1 cellular context compared by ENCODE assay signal in genomic region chr20:62952373-62953166, GRCh38.
TF ChIP-seq lines count a peak whose summit lies in the region.

A gene with protein sequence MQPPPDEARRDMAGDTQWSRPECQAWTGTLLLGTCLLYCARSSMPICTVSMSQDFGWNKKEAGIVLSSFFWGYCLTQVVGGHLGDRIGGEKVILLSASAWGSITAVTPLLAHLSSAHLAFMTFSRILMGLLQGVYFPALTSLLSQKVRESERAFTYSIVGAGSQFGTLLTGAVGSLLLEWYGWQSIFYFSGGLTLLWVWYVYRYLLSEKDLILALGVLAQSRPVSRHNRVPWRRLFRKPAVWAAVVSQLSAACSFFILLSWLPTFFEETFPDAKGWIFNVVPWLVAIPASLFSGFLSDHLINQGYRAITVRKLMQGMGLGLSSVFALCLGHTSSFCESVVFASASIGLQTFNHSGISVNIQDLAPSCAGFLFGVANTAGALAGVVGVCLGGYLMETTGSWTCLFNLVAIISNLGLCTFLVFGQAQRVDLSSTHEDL (plus strand): TSS chr20:62952709. CDS start chr20:62952831, 122 bp downstream.

TF ChIP-seq in HepG2, 621 proteins besides CTCF, POLR2A, EP300 and RAD21 (continued from another document and continues in another):
- TF ChIP-seq ARID3A (IDR thresholded peaks at IDR 0.05; ENCODE audit: low read depth, low read length) (no peak), ZNF362 (CRISPR knock-in tag; IDR thresholded peaks at IDR 0.05; ENCODE audit: borderline replicate concordance) (peak; percentile 55; the same call in 1 of the 2 replicates), ZNF83 (CRISPR knock-in tag; IDR thresholded peaks at IDR 0.05; ENCODE audit: borderline replicate concordance) (0 out of 2 replicates have a peak, but pooled peaks have one; percentile 87), HCFC1 (IDR thresholded peaks at IDR 0.05; ENCODE audit: low read depth, low read length) (no peak), SRSF4 (IDR thresholded peaks at IDR 0.05; ENCODE audit: low read depth, low read length, poor library complexity, severe bottlenecking) (no peak), YY1 (IDR thresholded peaks at IDR 0.05; ENCODE audit: insufficient read depth, insufficient replicate concordance, low read depth, low read length) (peak; percentile 74), ZNF24 (IDR thresholded peaks at IDR 0.05) (no peak), MIXL1 (CRISPR knock-in tag; IDR thresholded peaks at IDR 0.05) (peak; percentile 33; the same call in 1 of the 2 replicates), RFX5 (IDR thresholded peaks at IDR 0.05; ENCODE audit: low read depth, low read length) (0 out of 2 replicates have a peak, but pooled peaks have one; percentile 53), ZSCAN5A (CRISPR knock-in tag; IDR thresholded peaks at IDR 0.05; ENCODE audit: borderline replicate concordance) (peak; percentile 7; the same call in 1 of the 2 replicates), ZNF558 (CRISPR knock-in tag; IDR thresholded peaks at IDR 0.05; ENCODE audit: borderline replicate concordance) (peak; percentile 92; the same call in 1 of the 2 replicates), XBP1 (CRISPR knock-in tag; IDR thresholded peaks at IDR 0.05) (peak; percentile 97; the same call in 1 of the 2 replicates), IRF9 (CRISPR knock-in tag; IDR thresholded peaks at IDR 0.05; ENCODE audit: borderline replicate concordance) (peak; percentile 78; the same call in 1 of the 2 replicates), ATF2 (CRISPR knock-in tag; IDR thresholded peaks at IDR 0.05) (peak; percentile 89), ZNF777 (CRISPR knock-in tag; IDR thresholded peaks at IDR 0.05) (peak; percentile 98), HOXA3 (CRISPR knock-in tag; IDR thresholded peaks at IDR 0.05) (peak; percentile 93), ZNF7 (CRISPR knock-in tag; IDR thresholded peaks at IDR 0.05) (no peak), ZNF674 (CRISPR knock-in tag; IDR thresholded peaks at IDR 0.05; ENCODE audit: low read depth) (peak; percentile 79; the same call in 1 of the 2 replicates), SIN3A (IDR thresholded peaks at IDR 0.05; ENCODE audit: borderline replicate concordance, low read depth, low read length) (peak; percentile 94; the same call in 1 of the 2 replicates), JARID2 (CRISPR knock-in tag; IDR thresholded peaks at IDR 0.05; ENCODE audit: insufficient replicate concordance) (no peak), ZNF18 (CRISPR knock-in tag; IDR thresholded peaks at IDR 0.05; ENCODE audit: insufficient replicate concordance) (peak; percentile 80), NFYC (CRISPR knock-in tag; IDR thresholded peaks at IDR 0.05) (peak; percentile 62), FOXO1 (CRISPR knock-in tag; IDR thresholded peaks at IDR 0.05) (peak; percentile 76), ZNF160 (CRISPR knock-in tag; IDR thresholded peaks at IDR 0.05) (peak; percentile 73), NFYB (CRISPR knock-in tag; IDR thresholded peaks at IDR 0.05) (peak; percentile 70), ZBTB20 (CRISPR knock-in tag; IDR thresholded peaks at IDR 0.05; ENCODE audit: borderline replicate concordance, low read depth) (peak; percentile 68; the same call in 1 of the 2 replicates), EZH2 (conservative IDR thresholded peaks at IDR 0.05; ENCODE audit: low read depth, low read length) (no peak), SP140L (CRISPR knock-in tag; IDR thresholded peaks at IDR 0.05; ENCODE audit: borderline replicate concordance) (no peak; the same call in 1 of the 2 replicates)
- TF ChIP-seq, protein P1, sequence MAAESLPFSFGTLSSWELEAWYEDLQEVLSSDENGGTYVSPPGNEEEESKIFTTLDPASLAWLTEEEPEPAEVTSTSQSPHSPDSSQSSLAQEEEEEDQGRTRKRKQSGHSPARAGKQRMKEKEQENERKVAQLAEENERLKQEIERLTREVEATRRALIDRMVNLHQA (CRISPR knock-in tag; IDR thresholded peaks at IDR 0.05): no peak
- TF ChIP-seq, protein P2, sequence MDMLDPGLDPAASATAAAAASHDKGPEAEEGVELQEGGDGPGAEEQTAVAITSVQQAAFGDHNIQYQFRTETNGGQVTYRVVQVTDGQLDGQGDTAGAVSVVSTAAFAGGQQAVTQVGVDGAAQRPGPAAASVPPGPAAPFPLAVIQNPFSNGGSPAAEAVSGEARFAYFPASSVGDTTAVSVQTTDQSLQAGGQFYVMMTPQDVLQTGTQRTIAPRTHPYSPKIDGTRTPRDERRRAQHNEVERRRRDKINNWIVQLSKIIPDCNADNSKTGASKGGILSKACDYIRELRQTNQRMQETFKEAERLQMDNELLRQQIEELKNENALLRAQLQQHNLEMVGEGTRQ (IDR thresholded peaks at IDR 0.05; ENCODE audit: low read depth, low read length): no peak; the same call in 1 of the 2 replicates
- TF ChIP-seq, protein P2 (CRISPR knock-in tag; IDR thresholded peaks at IDR 0.05; ENCODE audit: borderline replicate concordance): peak; percentile 27; the same call in 1 of the 2 replicates
- TF ChIP-seq, protein P3, sequence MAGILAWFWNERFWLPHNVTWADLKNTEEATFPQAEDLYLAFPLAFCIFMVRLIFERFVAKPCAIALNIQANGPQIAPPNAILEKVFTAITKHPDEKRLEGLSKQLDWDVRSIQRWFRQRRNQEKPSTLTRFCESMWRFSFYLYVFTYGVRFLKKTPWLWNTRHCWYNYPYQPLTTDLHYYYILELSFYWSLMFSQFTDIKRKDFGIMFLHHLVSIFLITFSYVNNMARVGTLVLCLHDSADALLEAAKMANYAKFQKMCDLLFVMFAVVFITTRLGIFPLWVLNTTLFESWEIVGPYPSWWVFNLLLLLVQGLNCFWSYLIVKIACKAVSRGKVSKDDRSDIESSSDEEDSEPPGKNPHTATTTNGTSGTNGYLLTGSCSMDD (CRISPR knock-in tag; IDR thresholded peaks at IDR 0.05): 0 out of 2 replicates have a peak, but pooled peaks have one; percentile 28
- TF ChIP-seq, protein P4, sequence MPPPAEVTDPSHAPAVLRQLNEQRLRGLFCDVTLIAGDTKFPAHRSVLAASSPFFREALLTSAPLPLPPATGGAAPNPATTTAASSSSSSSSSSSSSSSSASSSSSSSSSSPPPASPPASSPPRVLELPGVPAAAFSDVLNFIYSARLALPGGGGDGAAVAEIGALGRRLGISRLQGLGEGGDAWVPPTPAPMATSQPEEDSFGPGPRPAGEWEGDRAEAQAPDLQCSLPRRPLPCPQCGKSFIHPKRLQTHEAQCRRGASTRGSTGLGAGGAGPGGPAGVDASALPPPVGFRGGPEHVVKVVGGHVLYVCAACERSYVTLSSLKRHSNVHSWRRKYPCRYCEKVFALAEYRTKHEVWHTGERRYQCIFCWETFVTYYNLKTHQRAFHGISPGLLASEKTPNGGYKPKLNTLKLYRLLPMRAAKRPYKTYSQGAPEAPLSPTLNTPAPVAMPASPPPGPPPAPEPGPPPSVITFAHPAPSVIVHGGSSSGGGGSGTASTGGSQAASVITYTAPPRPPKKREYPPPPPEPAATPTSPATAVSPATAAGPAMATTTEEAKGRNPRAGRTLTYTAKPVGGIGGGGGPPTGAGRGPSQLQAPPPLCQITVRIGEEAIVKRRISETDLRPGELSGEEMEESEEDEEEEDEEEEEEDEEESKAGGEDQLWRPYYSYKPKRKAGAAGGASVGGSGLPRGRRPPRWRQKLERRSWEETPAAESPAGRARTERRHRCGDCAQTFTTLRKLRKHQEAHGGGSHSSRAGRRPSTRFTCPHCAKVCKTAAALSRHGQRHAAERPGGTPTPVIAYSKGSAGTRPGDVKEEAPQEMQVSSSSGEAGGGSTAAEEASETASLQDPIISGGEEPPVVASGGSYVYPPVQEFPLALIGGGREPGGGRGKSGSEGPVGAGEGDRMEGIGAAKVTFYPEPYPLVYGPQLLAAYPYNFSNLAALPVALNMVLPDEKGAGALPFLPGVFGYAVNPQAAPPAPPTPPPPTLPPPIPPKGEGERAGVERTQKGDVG (CRISPR knock-in tag; IDR thresholded peaks at IDR 0.05; ENCODE audit: borderline replicate concordance): 0 out of 2 replicates have a peak, but pooled peaks have one; percentile 23
- TF ChIP-seq, protein P5, sequence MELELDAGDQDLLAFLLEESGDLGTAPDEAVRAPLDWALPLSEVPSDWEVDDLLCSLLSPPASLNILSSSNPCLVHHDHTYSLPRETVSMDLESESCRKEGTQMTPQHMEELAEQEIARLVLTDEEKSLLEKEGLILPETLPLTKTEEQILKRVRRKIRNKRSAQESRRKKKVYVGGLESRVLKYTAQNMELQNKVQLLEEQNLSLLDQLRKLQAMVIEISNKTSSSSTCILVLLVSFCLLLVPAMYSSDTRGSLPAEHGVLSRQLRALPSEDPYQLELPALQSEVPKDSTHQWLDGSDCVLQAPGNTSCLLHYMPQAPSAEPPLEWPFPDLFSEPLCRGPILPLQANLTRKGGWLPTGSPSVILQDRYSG (CRISPR knock-in tag; IDR thresholded peaks at IDR 0.05): peak; percentile 65; the same call in 1 of the 2 replicates
- TF ChIP-seq, protein P6, sequence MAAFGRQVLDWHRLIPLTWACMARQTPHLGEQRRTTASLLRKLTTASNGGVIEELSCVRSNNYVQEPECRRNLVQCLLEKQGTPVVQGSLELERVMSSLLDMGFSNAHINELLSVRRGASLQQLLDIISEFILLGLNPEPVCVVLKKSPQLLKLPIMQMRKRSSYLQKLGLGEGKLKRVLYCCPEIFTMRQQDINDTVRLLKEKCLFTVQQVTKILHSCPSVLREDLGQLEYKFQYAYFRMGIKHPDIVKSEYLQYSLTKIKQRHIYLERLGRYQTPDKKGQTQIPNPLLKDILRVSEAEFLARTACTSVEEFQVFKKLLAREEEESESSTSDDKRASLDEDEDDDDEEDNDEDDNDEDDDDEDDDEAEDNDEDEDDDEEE (CRISPR knock-in tag; IDR thresholded peaks at IDR 0.05): peak; percentile 98
